Comparison of ENCODE assay signal across 1 cellular context in genomic region chr1:151612506-151613274, GRCh38.
TF ChIP-seq lines count a peak whose summit lies in the region.

No MANE protein-coding gene starts in this region.

TF ChIP-seq in HEK293, 187 proteins besides CTCF, POLR2A, EP300 and RAD21 (continued from another document):
- TF ChIP-seq, protein P1, sequence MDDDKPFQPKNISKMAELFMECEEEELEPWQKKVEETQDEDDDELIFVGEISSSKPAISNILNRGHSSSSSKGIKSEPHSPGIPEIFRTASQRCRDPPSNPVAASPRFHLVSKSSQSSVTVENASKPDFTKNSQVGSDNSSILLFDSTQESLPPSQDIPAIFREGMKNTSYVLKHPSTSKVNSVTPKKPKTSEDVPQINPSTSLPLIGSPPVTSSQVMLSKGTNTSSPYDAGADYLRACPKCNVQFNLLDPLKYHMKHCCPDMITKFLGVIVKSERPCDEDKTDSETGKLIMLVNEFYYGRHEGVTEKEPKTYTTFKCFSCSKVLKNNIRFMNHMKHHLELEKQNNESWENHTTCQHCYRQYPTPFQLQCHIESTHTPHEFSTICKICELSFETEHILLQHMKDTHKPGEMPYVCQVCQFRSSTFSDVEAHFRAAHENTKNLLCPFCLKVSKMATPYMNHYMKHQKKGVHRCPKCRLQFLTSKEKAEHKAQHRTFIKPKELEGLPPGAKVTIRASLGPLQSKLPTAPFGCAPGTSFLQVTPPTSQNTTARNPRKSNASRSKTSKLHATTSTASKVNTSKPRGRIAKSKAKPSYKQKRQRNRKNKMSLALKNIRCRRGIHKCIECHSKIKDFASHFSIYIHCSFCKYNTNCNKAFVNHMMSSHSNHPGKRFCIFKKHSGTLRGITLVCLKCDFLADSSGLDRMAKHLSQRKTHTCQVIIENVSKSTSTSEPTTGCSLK (tag by site-specific recombination; IDR thresholded peaks at IDR 0.05): no peak
- no peak for TF ChIP-seq ZNF16 (tag by site-specific recombination; IDR thresholded peaks at IDR 0.05; ENCODE audit: low read depth)
- peak; percentile 38; the same call in 1 of the 2 replicates for TF ChIP-seq ZBTB10 (tag by site-specific recombination; IDR thresholded peaks at IDR 0.05)
- TF ChIP-seq ZNF610 (tag by site-specific recombination; IDR thresholded peaks at IDR 0.05; ENCODE audit: borderline replicate concordance): no peak
- TF ChIP-seq, protein P2, sequence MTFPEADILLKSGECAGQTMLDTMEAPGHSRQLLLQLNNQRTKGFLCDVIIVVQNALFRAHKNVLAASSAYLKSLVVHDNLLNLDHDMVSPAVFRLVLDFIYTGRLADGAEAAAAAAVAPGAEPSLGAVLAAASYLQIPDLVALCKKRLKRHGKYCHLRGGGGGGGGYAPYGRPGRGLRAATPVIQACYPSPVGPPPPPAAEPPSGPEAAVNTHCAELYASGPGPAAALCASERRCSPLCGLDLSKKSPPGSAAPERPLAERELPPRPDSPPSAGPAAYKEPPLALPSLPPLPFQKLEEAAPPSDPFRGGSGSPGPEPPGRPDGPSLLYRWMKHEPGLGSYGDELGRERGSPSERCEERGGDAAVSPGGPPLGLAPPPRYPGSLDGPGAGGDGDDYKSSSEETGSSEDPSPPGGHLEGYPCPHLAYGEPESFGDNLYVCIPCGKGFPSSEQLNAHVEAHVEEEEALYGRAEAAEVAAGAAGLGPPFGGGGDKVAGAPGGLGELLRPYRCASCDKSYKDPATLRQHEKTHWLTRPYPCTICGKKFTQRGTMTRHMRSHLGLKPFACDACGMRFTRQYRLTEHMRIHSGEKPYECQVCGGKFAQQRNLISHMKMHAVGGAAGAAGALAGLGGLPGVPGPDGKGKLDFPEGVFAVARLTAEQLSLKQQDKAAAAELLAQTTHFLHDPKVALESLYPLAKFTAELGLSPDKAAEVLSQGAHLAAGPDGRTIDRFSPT (tag by site-specific recombination; IDR thresholded peaks at IDR 0.05): peak; percentile 64; the same call in 1 of the 2 replicates
- 0 out of 2 replicates have a peak, but pooled peaks have one; percentile 14 for TF ChIP-seq ZXDB (tag by site-specific recombination; IDR thresholded peaks at IDR 0.05)
TF ChIP-seq in HEK293: peak in this region for 28.
